Comparison of ENCODE assay signal across 9 cellular contexts in the genomic region with DNA sequence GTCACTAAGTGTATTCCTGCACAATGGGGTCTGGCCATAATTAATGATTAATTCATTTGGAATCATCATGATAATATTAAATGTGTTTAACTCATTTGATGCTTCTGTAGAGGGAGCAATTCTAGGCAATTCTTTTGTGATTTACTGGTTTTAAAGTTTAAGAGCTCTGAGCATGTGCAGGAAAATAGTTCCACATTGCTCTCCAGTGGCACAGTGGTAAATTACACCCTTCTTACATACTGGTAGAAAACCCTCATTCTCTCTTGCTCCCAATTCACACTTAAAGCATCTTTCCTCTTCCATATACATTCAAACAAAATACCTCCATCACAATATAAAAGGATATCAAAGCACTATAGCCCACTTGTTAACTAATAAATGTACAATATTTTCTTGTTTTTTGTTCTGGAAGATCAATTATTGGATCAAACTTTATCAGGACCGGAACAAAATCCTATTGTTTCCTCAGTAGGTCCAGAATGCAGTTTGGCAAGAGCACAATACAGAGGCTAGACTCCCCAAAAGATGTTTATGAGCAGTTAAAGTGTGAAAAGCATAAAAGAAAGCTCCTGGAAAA.
DNase-seq lines count a peak whose midpoint lies in the region; ATAC-seq and TF ChIP-seq lines count a peak whose summit lies in the region.
"Had no signal": no experiment of that assay in that cellular context is flagged by ENCODE, and none has a peak within 500 bp of the region (broad histone marks: within the 10 kb centered on the region; RNA-seq: fewer than 3 reads in every experiment).

No MANE protein-coding gene starts in this region.

- DNase-seq in EL (peak; percentile 12), NT2/D1 (ENCODE audit: low read depth, low spot score) (peak; percentile 13), fibroblast of villous mesenchyme (ENCODE audit: low read depth) (peak; percentile 12), tibial artery (no peak), glomerular visceral epithelial cell (ENCODE audit: extremely low spot score) (no peak)
- DNase-seq in stimulated activated CD4-positive, alpha-beta T cell treated with anti-CD3 and anti-CD28 coated beads, Interleukin-2, amount 100 ng/mL, for 48 hours = no peak

- no peaks in the 10 kb centered on the region for H3K27me3 ChIP-seq in NT2/D1 (ENCODE audit: insufficient read depth, insufficient read length)
- no peaks in the 10 kb centered on the region for H3K27me3 ChIP-seq in tibial artery
- H3K27me3 ChIP-seq: neutrophil had no signal

- H3K4me3 ChIP-seq in NT2/D1 (ENCODE audit: insufficient read length, low read depth) = no peak overlapping the region
- H3K4me3 ChIP-seq in fibroblast of villous mesenchyme (ENCODE audit: low read depth, low read length) = no peak overlapping the region
- no peak overlapping the region for H3K4me3 ChIP-seq in tibial artery

- H3K4me1 ChIP-seq in NT2/D1 (ENCODE audit: insufficient read depth, insufficient read length) (no peaks in the 10 kb centered on the region), tibial artery (no peaks in the 10 kb centered on the region)

- ATAC-seq in HG02642 (IDR thresholded peaks at IDR 0.05; ENCODE audit: poor library complexity, unreplicated experiment) = peak; percentile 84
- no peak for ATAC-seq in HG02678 (IDR thresholded peaks at IDR 0.05; ENCODE audit: unreplicated experiment)

- H3K36me3 ChIP-seq in NT2/D1 (ENCODE audit: insufficient read depth, insufficient read length, low read length) (no peaks in the 10 kb centered on the region), tibial artery (no peaks in the 10 kb centered on the region)
- H3K36me3 ChIP-seq: neutrophil had no signal

- no peak overlapping the region for H3K9ac ChIP-seq in NT2/D1 (ENCODE audit: insufficient read length, low read depth)

- TF ChIP-seq CTCF in fibroblast of villous mesenchyme (IDR thresholded peaks at IDR 0.05; ENCODE audit: insufficient read depth, low read depth, low read length) (peak; percentile 42), tibial artery (IDR thresholded peaks at IDR 0.05) (peak; percentile 18 to 20)

- intact Hi-C loops in tibial artery (cut with DNase I; ENCODE audit: low total_unique reads) = no loop called here

- no peaks in the 10 kb centered on the region for H3K9me3 ChIP-seq in NT2/D1 (ENCODE audit: insufficient read depth, low read length)
- no peaks in the 10 kb centered on the region for H3K9me3 ChIP-seq in tibial artery
- H3K9me3 ChIP-seq: neutrophil had no signal

- H3K27ac ChIP-seq in tibial artery = no peak overlapping the region
- H3K27ac ChIP-seq: neutrophil had no signal

Comparison
In these comparisons a context has a peak if more than half of its experiments do, and no peak if none do; other contexts are left out.
1. DNase-seq: peak in EL (single experiment), NT2/D1 (single experiment) and fibroblast of villous mesenchyme (single experiment); none in tibial artery (0 of 2), glomerular visceral epithelial cell (single experiment) and stimulated activated CD4-positive, alpha-beta T cell treated with anti-CD3 and anti-CD28 coated beads, Interleukin-2, amount 100 ng/mL, for 48 hours (0 of 2).